18 cellular contexts compared by ENCODE assay signal in the genomic region with DNA sequence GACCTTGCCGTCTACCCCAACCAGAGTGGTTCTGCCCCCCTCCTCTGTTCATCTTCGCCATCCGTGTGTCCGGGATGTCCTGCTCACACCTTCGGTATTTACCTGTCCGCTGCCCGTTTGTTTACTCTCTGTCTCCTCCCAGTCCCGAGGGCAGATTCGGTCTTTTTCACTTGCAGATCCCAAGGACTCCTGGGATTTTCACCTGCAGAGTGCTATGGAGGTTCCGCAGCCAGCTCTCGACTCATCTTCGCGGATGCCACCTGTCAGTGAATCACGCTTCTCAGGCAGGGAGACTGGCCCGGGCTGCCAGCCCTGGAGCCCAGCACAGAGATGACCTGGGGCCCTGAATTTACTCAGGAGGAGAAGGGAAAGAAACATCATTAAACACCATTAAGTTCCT. TPM values are rescaled to one million over a fixed set of nuclear protein-coding genes. Genes with fewer than 3 reads are reported as not detected.
DNase-seq lines count a peak whose midpoint lies in the region; TF ChIP-seq lines count a peak whose summit lies in the region.
"Had no signal": no experiment of that assay in that cellular context is flagged by ENCODE, and none has a peak within 500 bp of the region (broad histone marks: within the 10 kb centered on the region; RNA-seq: fewer than 3 reads in every experiment).

No MANE protein-coding gene starts in this region.

- H3K9me3 ChIP-seq in breast epithelium, result no peaks in the 10 kb centered on the region
- H3K9me3 ChIP-seq in mammary epithelial cell (replicated peaks; ENCODE audit: insufficient read depth, low read length), result no peaks in the 10 kb centered on the region
- H3K9me3 ChIP-seq in trophoblast cell (ENCODE audit: insufficient read depth, low read depth, low read length), result no peaks in the 10 kb centered on the region
- no peaks in the 10 kb centered on the region for H3K9me3 ChIP-seq in uterus

- H4K12ac ChIP-seq in trophoblast cell (ENCODE audit: low read depth, low read length), result no peak overlapping the region

- H2AFZ ChIP-seq in mammary epithelial cell (ENCODE audit: low read depth, low read length), result no peak overlapping the region
- peak overlapping the region; percentile 37 for H2AFZ ChIP-seq in trophoblast cell (ENCODE audit: insufficient read depth, low read length, poor library complexity)

- intact Hi-C loops in breast epithelium (cut with DNase I; ENCODE audit: low total_unique reads), result no loop called here
- intact Hi-C loops in mammary epithelial cell (cut with micrococcal nuclease), result no loop called here
- intact Hi-C loops in uterus (cut with DNase I; ENCODE audit: low total_unique reads), result no loop called here

- H4K8ac ChIP-seq in trophoblast cell (ENCODE audit: low read depth, low read length), result peak overlapping the region; percentile 35

- 88% methylated on average over 12 of the region's 15 CpGs for WGBS in mammary epithelial cell (ENCODE audit: low coverage, missing lambda C conversion rate)
- WGBS in trophoblast cell (ENCODE audit: extremely low coverage, insufficient coverage, insufficient read length), result no CpG with 5 or more reads among the region's 15 CpGs

- H3K4ac ChIP-seq in trophoblast cell (ENCODE audit: low read depth, low read length), result peak overlapping the region; percentile 43

- peak overlapping the region; percentile 85 for H3K18ac ChIP-seq in trophoblast cell (ENCODE audit: low read length)

- peak overlapping the region; percentile 33 for H4K91ac ChIP-seq in trophoblast cell (ENCODE audit: low read depth, low read length)

- H3K4me3 ChIP-seq in breast epithelium (peak overlapping the region in 1 of 3 donors; percentile 15), mammary epithelial cell (replicated peaks in 1 of 3; ENCODE audit: insufficient read depth in 1 of 3, low read depth in 2 of 3, low read length in 3 of 3) (no peak overlapping the region), fibroblast of villous mesenchyme (ENCODE audit: low read depth, low read length) (no peak overlapping the region), trophoblast cell (ENCODE audit: low read depth, low read length) (no peak overlapping the region), uterus (no peak overlapping the region)

- H3K4me2 ChIP-seq in mammary epithelial cell (ENCODE audit: insufficient read depth, low read depth, low read length) (no peak overlapping the region), trophoblast cell (ENCODE audit: low read length) (no peak overlapping the region)

- H4K20me1 ChIP-seq in mammary epithelial cell (ENCODE audit: insufficient read depth, low read length), result no peaks in the 10 kb centered on the region

- H3K79me2 ChIP-seq in mammary epithelial cell (ENCODE audit: insufficient read depth, low read length) (no peaks in the 10 kb centered on the region), trophoblast cell (ENCODE audit: control insufficient read depth, insufficient read depth, low read length, poor library complexity) (peaks cover 6% of the 10 kb centered on the region)

- TF ChIP-seq CTCF in breast epithelium (IDR thresholded peaks at IDR 0.05), result no peak
- no peak for TF ChIP-seq CTCF in mammary epithelial cell (conservative IDR thresholded peaks at IDR 0.05 in 1 of 2, IDR thresholded peaks at IDR 0.05 in 1 of 2; ENCODE audit: extremely low read depth in 1 of 2, insufficient read depth in 1 of 2, low read depth in 1 of 2, low read length in 2 of 2)
- TF ChIP-seq CTCF in fibroblast of villous mesenchyme (IDR thresholded peaks at IDR 0.05; ENCODE audit: insufficient read depth, low read depth, low read length), result no peak
- no peak for TF ChIP-seq CTCF in uterus (IDR thresholded peaks at IDR 0.05)

- H2BK120ac ChIP-seq in trophoblast cell (ENCODE audit: insufficient read depth, low read length, poor library complexity), result peak overlapping the region; percentile 37

- peak overlapping the region; percentile 42 for H3K14ac ChIP-seq in trophoblast cell (ENCODE audit: low read length)

- H3K79me1 ChIP-seq in trophoblast cell (ENCODE audit: low read length), result peaks cover 35% of the 10 kb centered on the region

- H3K23ac ChIP-seq in trophoblast cell (ENCODE audit: low read length), result no peak overlapping the region

- no peak overlapping the region for H3K9ac ChIP-seq in mammary epithelial cell (ENCODE audit: insufficient read depth, low read length)
- H3K9ac ChIP-seq in trophoblast cell (ENCODE audit: low read length), result no peak overlapping the region

- DNase-seq in breast epithelium (ENCODE audit: low spot score in 2 of 2), result no peak
- no peak for DNase-seq in mammary epithelial cell
- DNase-seq in fibroblast of villous mesenchyme (ENCODE audit: low read depth), result peak; percentile 13
- DNase-seq in trophoblast cell, result peak; percentile 81 to 93
- no peak for DNase-seq in uterus
- DNase-seq in amniotic stem cell (lab: John Stamatoyannopoulos, UW), result no peak
- DNase-seq in stimulated activated CD4-positive, alpha-beta T cell treated with anti-CD3 and anti-CD28 coated beads, Interleukin-2, amount 100 ng/mL, for 48 hours, result no peak
- no peak for DNase-seq in activated CD8-positive, alpha-beta memory T cell treated with anti-CD3 and anti-CD28 coated beads, Interleukin-2, amount 50 U/mL, for 4 hours
- DNase-seq: 8988T; activated effector memory CD4-positive, alpha-beta T cell treated with Interleukin-2 at 50 U/mL for 16 hours; amygdala; cerebellar nuclear complex; DMS153; foreskin fibroblast; H7; Kasumi-1; left ventricle myocardium superior; NCI-H774 had no signal

- dilution Hi-C loops in mammary epithelial cell (cut with HindIII; ENCODE audit: low sequenced_read_pairs), result loop anchor here (5.0 kb wide), 1 partner anchor 36 kb away; no protein-coding TSS in a partner anchor

- no peak for TF ChIP-seq POLR2A in breast epithelium (IDR thresholded peaks at IDR 0.05)
- no peak for TF ChIP-seq POLR2A in uterus (IDR thresholded peaks at IDR 0.05)

- no TSS peak for BruUV-seq in mammary epithelial cell (replicated peaks; lab: Mats Ljungman, UMichigan)

- H2BK5ac ChIP-seq in trophoblast cell (ENCODE audit: low read depth, low read length, poor library complexity), result peak overlapping the region; percentile 46

- in situ Hi-C loops in mammary epithelial cell (cut with MboI; ENCODE audit: low sequenced_read_pairs in 2 of 2), result no loop called here

- H2BK12ac ChIP-seq in trophoblast cell (ENCODE audit: low read length), result peak overlapping the region; percentile 81

- H3K36me3 ChIP-seq in breast epithelium (no peaks in the 10 kb centered on the region), mammary epithelial cell (ENCODE audit: insufficient read depth, low read length) (no peaks in the 10 kb centered on the region), trophoblast cell (ENCODE audit: control insufficient read depth in 1 of 2, insufficient read depth in 2 of 2, low read length in 2 of 2) (peaks cover 36 to 38% of the 10 kb centered on the region in 2 experiments), uterus (no peaks in the 10 kb centered on the region)

- H3K27me3 ChIP-seq in breast epithelium, result no peaks in the 10 kb centered on the region
- H3K27me3 ChIP-seq in mammary epithelial cell (ENCODE audit: insufficient read depth, low read length), result no peaks in the 10 kb centered on the region
- no peaks in the 10 kb centered on the region for H3K27me3 ChIP-seq in trophoblast cell (ENCODE audit: insufficient read depth, low read length)
- no peaks in the 10 kb centered on the region for H3K27me3 ChIP-seq in uterus

- H3K4me1 ChIP-seq in breast epithelium (peaks cover 0 to 11% of the 10 kb centered on the region in 2 donors), mammary epithelial cell (ENCODE audit: insufficient read depth, low read length) (no peaks in the 10 kb centered on the region), trophoblast cell (ENCODE audit: control insufficient read depth in 1 of 2, insufficient read depth in 2 of 2, low read length in 2 of 2) (peaks cover 41 to 42% of the 10 kb centered on the region in 2 experiments), uterus (peaks cover 9 to 32% of the 10 kb centered on the region in 2 donors)

- peak overlapping the region; percentile 81 for H2AK5ac ChIP-seq in trophoblast cell (ENCODE audit: low read length)

- H3K27ac ChIP-seq in breast epithelium (peak overlapping the region; percentile 42 to 45), mammary epithelial cell (ENCODE audit: insufficient read depth, low read depth, low read length) (no peak overlapping the region), trophoblast cell (ENCODE audit: low read depth, low read length) (peak overlapping the region; percentile 93), uterus (peak overlapping the region; percentile 94 to 99)

- CTCF ChIA-PET in mammary epithelial cell (lab: Charles Lee; ENCODE audit: low non-redundant PET), result no interaction called here

RNA-seq across cellular contexts. Expression of gene CRISPLD2, which starts 8.1 kb away (rescaled TPM):
- total RNA-seq in breast epithelium, result 100 to 1,000 TPM in 2 of 3 donors, 10 to 100 TPM in 1; 94.7 to 386 (median 216) TPM
- 1 to 10 TPM in 1 of 2 donors, under 1 TPM in 1; 0.83 to 2.3 TPM for total RNA-seq in mammary epithelial cell
- 0.59 TPM for polyA plus RNA-seq in mammary epithelial cell
- polyA minus RNA-seq in mammary epithelial cell, result 0.57 TPM
- total RNA-seq in fibroblast of villous mesenchyme, result 44.0 and 87.3 TPM in 2 replicates
- polyA plus RNA-seq in trophoblast cell (2013), result 121 and 124 TPM in 2 replicates
- total RNA-seq in uterus, result 100 to 1,000 TPM; 108 to 441 (median 190) TPM

Comparison
In these comparisons a context has a peak if more than half of its experiments do, and no peak if none do; other contexts are left out.
1. RNA of gene CRISPLD2, which starts 8.1 kb away (total RNA-seq): 108 to 441 TPM in uterus, 94.7 to 386 TPM in breast epithelium and 44.0 to 87.3 TPM in fibroblast of villous mesenchyme; 0.83 to 2.3 TPM in mammary epithelial cell; every median in the first group is over 10 times any median in the second.
2. DNase-seq: peak in fibroblast of villous mesenchyme (single experiment) and trophoblast cell (2 of 2); none in breast epithelium (0 of 2), mammary epithelial cell (single experiment), uterus (0 of 2), amniotic stem cell (single experiment), stimulated activated CD4-positive, alpha-beta T cell treated with anti-CD3 and anti-CD28 coated beads, Interleukin-2, amount 100 ng/mL, for 48 hours (0 of 2) and activated CD8-positive, alpha-beta memory T cell treated with anti-CD3 and anti-CD28 coated beads, Interleukin-2, amount 50 U/mL, for 4 hours (single experiment).